30 cellular contexts compared by ENCODE assay signal in the genomic region with DNA sequence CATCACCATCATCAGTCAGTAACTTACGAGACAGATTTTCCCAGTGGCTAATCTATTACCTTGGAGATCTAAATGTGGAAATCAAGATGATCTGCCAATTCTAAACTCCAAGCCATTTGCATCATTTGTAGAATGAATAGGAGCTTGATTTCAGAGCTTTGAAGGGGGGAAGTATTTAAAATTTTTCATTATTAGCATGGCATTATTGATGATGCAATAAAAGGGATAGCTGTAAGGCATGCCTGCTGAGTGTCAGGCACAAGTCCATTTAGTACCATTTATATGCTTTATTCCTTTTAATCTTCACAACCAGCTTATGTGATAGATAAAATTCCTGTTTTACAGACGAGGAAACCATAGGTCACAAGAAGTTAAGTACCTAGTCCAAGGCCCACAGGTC. TPM values are rescaled to one million over a fixed set of nuclear protein-coding genes. Genes with fewer than 3 reads are reported as not detected.
DNase-seq lines count a peak whose midpoint lies in the region; ATAC-seq, FAIRE-seq and TF ChIP-seq lines count a peak whose summit lies in the region.
"Had no signal": no experiment of that assay in that cellular context is flagged by ENCODE, and none has a peak within 500 bp of the region (broad histone marks: within the 10 kb centered on the region; RNA-seq: fewer than 3 reads in every experiment).

No MANE protein-coding gene starts in this region.

- H3K9ac ChIP-seq in HepG2 (ENCODE audit: insufficient read depth, low read depth, low read length) (no peak overlapping the region), K562 (ENCODE audit: insufficient read depth in 1 of 2, low read depth in 2 of 2, low read length in 2 of 2) (no peak overlapping the region)
- H3K9ac ChIP-seq: BLaER1 had no signal

- intact Hi-C loops in HepG2 (cut with micrococcal nuclease; ENCODE audit: unreplicated experiment): no loop called here
- intact Hi-C loops in right lobe of liver (cut with DNase I): no loop called here
- intact Hi-C loops in K562 (cut with micrococcal nuclease): no loop called here

- H4K20me1 ChIP-seq in HepG2 (ENCODE audit: insufficient read depth, low read length): no peaks in the 10 kb centered on the region
- no peaks in the 10 kb centered on the region for H4K20me1 ChIP-seq in K562 (replicated peaks; ENCODE audit: control insufficient read depth, insufficient read depth, low read length)
- H4K20me1 ChIP-seq: BLaER1 had no signal

- H3K27me3 ChIP-seq in HepG2 (ENCODE audit: control insufficient read depth in 1 of 2, insufficient read depth in 2 of 2, low read length in 2 of 2) (peaks cover 0 to 12% of the 10 kb centered on the region in 2 experiments; a peak in 2 of 5 replicates), right lobe of liver (peaks cover 0 to 6% of the 10 kb centered on the region in 2 donors), K562 (ENCODE audit: control insufficient read depth in 2 of 2, insufficient read depth in 2 of 2, low read length in 2 of 2) (no peaks in the 10 kb centered on the region)
- H3K27me3 ChIP-seq: BE2C had no signal

- H3K36me3 ChIP-seq in HepG2 (replicated peaks in 1 of 2; ENCODE audit: control insufficient read depth in 1 of 2, insufficient read depth in 2 of 2, low read length in 2 of 2) (no peaks in the 10 kb centered on the region), right lobe of liver (no peaks in the 10 kb centered on the region), K562 (ENCODE audit: control insufficient read depth, insufficient read depth, low read length) (no peaks in the 10 kb centered on the region)
- H3K36me3 ChIP-seq: BE2C, BLaER1 had no signal

- TF ChIP-seq EP300 in HepG2 (IDR thresholded peaks at IDR 0.05; ENCODE audit: low read depth in 2 of 2, low read length in 2 of 2) (no peak), HepG2 (CRISPR knock-in tag; IDR thresholded peaks at IDR 0.05; ENCODE audit: borderline replicate concordance) (no peak), K562 (IDR thresholded peaks at IDR 0.05; ENCODE audit: low read length) (no peak)

- ATAC-seq in HepG2: no peak
- ATAC-seq in right lobe of liver: no peak
- no peak for ATAC-seq in K562
- no peak for ATAC-seq in HG03457 (IDR thresholded peaks at IDR 0.05; ENCODE audit: unreplicated experiment)
- ATAC-seq in HG03097 (IDR thresholded peaks at IDR 0.05; ENCODE audit: low FRiP score, unreplicated experiment): no peak
- ATAC-seq: GM12878 had no signal

- in situ Hi-C loops in HepG2 (cut with HindIII; ENCODE audit: extremely low pct_ligation_motif_present, low pct_unique_long_range_greater_than_20kb) (no loop called here), K562 (cut with MboI) (no loop called here)

- H3K79me2 ChIP-seq in HepG2 (ENCODE audit: insufficient read depth, low read length) (no peaks in the 10 kb centered on the region), K562 (ENCODE audit: control insufficient read depth, insufficient read depth, low read length) (no peaks in the 10 kb centered on the region)

- POLR2A ChIA-PET in HepG2 (lab: Yijun Ruan, JAX) (no interaction called here), K562 (lab: Yijun Ruan, JAX) (no interaction called here)

- CTCF ChIA-PET in HepG2 (lab: Yijun Ruan, JAX; ENCODE audit: low intra/inter-chr PET ratio, low total read pairs) (no interaction called here), K562 (lab: Yijun Ruan, JAX; ENCODE audit: low intra/inter-chr PET ratio) (no interaction called here)

- H3K4me3 ChIP-seq in HepG2 (replicated peaks in 1 of 3; ENCODE audit: insufficient read depth in 1 of 3, low read depth in 2 of 3, low read length in 3 of 3) (no peak overlapping the region), right lobe of liver (no peak overlapping the region), K562 (no peak overlapping the region)
- H3K4me3 ChIP-seq: BLaER1, GM12878 had no signal

- no peak for DNase-seq in HepG2 (ENCODE audit: low spot score)
- DNase-seq in right lobe of liver: no peak
- no peak for DNase-seq in K562 (ENCODE audit: extremely low read depth in 1 of 4, low spot score in 3 of 4)
- DNase-seq: 8988T; ACHN; BE2C; C1 segment of cervical spinal cord; CD4-positive, alpha-beta memory T cell; CD4-positive, CD25-positive, alpha-beta regulatory T cell; CD8-positive, alpha-beta memory T cell; COR-L47; DMS 273 treated with DMSO at 0.1 percent for 48 hours; DMS153; DMS53; DMS79; DND-41; EL; GDM1 had no signal

- BruUV-seq in HepG2 (replicated peaks; lab: Mats Ljungman, UMichigan) (no TSS peak), K562 (replicated peaks; lab: Mats Ljungman, UMichigan) (no TSS peak)

- WGBS in HepG2 (ENCODE audit: low lambda C conversion rate): 0% methylated on average over 2 of the region's 2 CpGs
- WGBS in right lobe of liver (ENCODE audit: insufficient coverage, low coverage, low lambda C conversion rate, missing lambda C conversion rate): 22% methylated on average over 2 of the region's 2 CpGs
- WGBS in K562 (ENCODE audit: insufficient coverage, low coverage, missing lambda C conversion rate): 33% methylated on average over 2 of the region's 2 CpGs

- no peak for TF ChIP-seq POLR2A in HepG2 (IDR thresholded peaks at IDR 0.05; ENCODE audit: insufficient read depth in 1 of 2, low read depth in 2 of 2, low read length in 2 of 2)
- TF ChIP-seq POLR2A in right lobe of liver (IDR thresholded peaks at IDR 0.05): no peak
- TF ChIP-seq POLR2A in K562 (conservative IDR thresholded peaks at IDR 0.05): no peak

- H2AFZ ChIP-seq in HepG2 (ENCODE audit: low read length) (no peak overlapping the region), K562 (ENCODE audit: low read depth, low read length) (no peak overlapping the region)

- H3K4me2 ChIP-seq in HepG2 (ENCODE audit: low read depth, low read length): no peak overlapping the region
- no peak overlapping the region for H3K4me2 ChIP-seq in K562 (ENCODE audit: insufficient read depth, low read length)
- H3K4me2 ChIP-seq: BLaER1 had no signal

- H3K9me1 ChIP-seq in K562 (ENCODE audit: control insufficient read depth, insufficient read depth, low read length): no peaks in the 10 kb centered on the region

- H3K9me3 ChIP-seq in HepG2 (ENCODE audit: low read length) (no peaks in the 10 kb centered on the region), right lobe of liver (no peaks in the 10 kb centered on the region), K562 (replicated peaks; ENCODE audit: control insufficient read depth, insufficient read depth, low read depth, low read length) (no peaks in the 10 kb centered on the region)
- H3K9me3 ChIP-seq: BE2C, BLaER1 had no signal

- H3K4me1 ChIP-seq in HepG2 (ENCODE audit: insufficient read depth, low read length): no peaks in the 10 kb centered on the region
- no peaks in the 10 kb centered on the region for H3K4me1 ChIP-seq in right lobe of liver
- no peaks in the 10 kb centered on the region; a peak in 1 of 5 replicates for H3K4me1 ChIP-seq in K562 (replicated peaks in 1 of 2; ENCODE audit: control insufficient read depth in 2 of 2, insufficient read depth in 2 of 2, low read length in 2 of 2)
- H3K4me1 ChIP-seq: BE2C, BLaER1 had no signal

- TF ChIP-seq RAD21 in HepG2 (CRISPR knock-in tag; IDR thresholded peaks at IDR 0.05) (no peak), K562 (CRISPR knock-in tag; conservative IDR thresholded peaks at IDR 0.05 in 1 of 2, IDR thresholded peaks at IDR 0.05 in 1 of 2) (no peak)

- no peak overlapping the region for H3K27ac ChIP-seq in HepG2 (ENCODE audit: extremely low read length, insufficient read depth, low read length)
- no peak overlapping the region for H3K27ac ChIP-seq in right lobe of liver
- no peak overlapping the region for H3K27ac ChIP-seq in K562 (ENCODE audit: extremely low read depth, low read depth, low read length)
- H3K27ac ChIP-seq: BLaER1 had no signal

- no peak for FAIRE-seq in HepG2 (lab: Jason Lieb, UNC)
- FAIRE-seq in K562 (lab: Jason Lieb, UNC): no peak
- FAIRE-seq: A204.1, GM12878, GM12892, GM18507 had no signal

- no peak for TF ChIP-seq CTCF in HepG2 (CRISPR knock-in tag; IDR thresholded peaks at IDR 0.05)
- TF ChIP-seq CTCF in right lobe of liver (IDR thresholded peaks at IDR 0.05): no peak
- TF ChIP-seq CTCF in K562 (IDR thresholded peaks at IDR 0.05 in 2 of 3, conservative IDR thresholded peaks at IDR 0.05 in 1 of 3; ENCODE audit: insufficient read depth in 2 of 3, low read depth in 1 of 3, low read length in 3 of 3): no peak

RNA-seq across cellular contexts. Expression of gene EXOC1L, which starts 5.3 kb away (rescaled TPM):
- total RNA-seq in HepG2 (2016; rRNA removed; fragmentation: Illumina TruSeq; extraction: Trizol) (not detected in 2 replicates), right lobe of liver (not detected), K562 (2014; rRNA removed) (0.29 TPM in 1 of 2 replicates, not detected in the other), K562 (2014; rRNA removed; fragmentation: Illumina TruSeq; extraction: Trizol) (1.3 and 1.5 TPM in 2 replicates), K562 (2015; rRNA removed; fragmentation: Illumina TruSeq; extraction: Trizol) (0.26 and 0.47 TPM in 2 replicates), K562 (2021) (0.38 and 0.94 TPM in 2 replicates)
- not detected in 2 replicates for total RNA-seq in HepG2 (2016; cell fraction: cytosol; rRNA removed; fragmentation: Illumina TruSeq; extraction: Trizol; ENCODE audit: low read depth)
- total RNA-seq in HepG2 (2016; cell fraction: insoluble cytoplasmic fraction; rRNA removed; fragmentation: Illumina TruSeq; extraction: Trizol): not detected in 2 replicates
- total RNA-seq in HepG2 (2016; cell fraction: membrane; rRNA removed; fragmentation: Illumina TruSeq; extraction: Trizol): not detected in 2 replicates
- not detected in 2 replicates for total RNA-seq in HepG2 (2016; cell fraction: nucleus; rRNA removed; fragmentation: Illumina TruSeq; extraction: Trizol)
- polyA plus RNA-seq in HepG2 (2011; rRNA removed) (not detected in 2 replicates), K562 (2011; rRNA removed) (0.22 and 0.92 TPM in 2 replicates), K562 (2014; fragmentation: Illumina TruSeq; extraction: Trizol) (0.68 and 0.91 TPM in 2 replicates), K562 (2014; fragmentation: Nextera tagmentation; extraction: Ambion mirVana) (1 to 10 TPM; 2.7 to 3.9 TPM), K562 (2014; rRNA removed) (1.1 TPM in 2 replicates)
- polyA plus RNA-seq in HepG2 (2011; cell fraction: cytosol; rRNA removed): not detected in 2 replicates
- polyA plus RNA-seq in HepG2 (2011; cell fraction: nucleus; rRNA removed): not detected in 2 replicates
- not detected in 2 replicates for polyA plus RNA-seq in HepG2 (2012)
- polyA plus RNA-seq in HepG2 (2016; cell fraction: cytosol; fragmentation: Illumina TruSeq; extraction: Trizol; ENCODE audit: low read depth): not detected in 2 replicates
- polyA plus RNA-seq in HepG2 (2016; cell fraction: insoluble cytoplasmic fraction; fragmentation: Illumina TruSeq; extraction: Trizol; ENCODE audit: low read depth): not detected in 2 replicates
- not detected in 2 replicates for polyA plus RNA-seq in HepG2 (2016; cell fraction: membrane; fragmentation: Illumina TruSeq; extraction: Trizol; ENCODE audit: low read depth)
- not detected in 2 replicates for polyA plus RNA-seq in HepG2 (2016; cell fraction: nucleus; fragmentation: Illumina TruSeq; extraction: Trizol; ENCODE audit: insufficient read depth, low read depth)
- not detected in 2 replicates for polyA minus RNA-seq in HepG2 (2011; rRNA and poly(A)+ RNA removed; ENCODE audit: low replicate concordance)
- polyA minus RNA-seq in HepG2 (2011; cell fraction: cytosol; rRNA and poly(A)+ RNA removed): not detected in 2 replicates
- polyA minus RNA-seq in HepG2 (2011; cell fraction: nucleus; rRNA and poly(A)+ RNA removed): not detected in 2 replicates
- total RNA-seq in K562 (2011; cell fraction: chromatin; rRNA removed; ENCODE audit: low replicate concordance): 0.72 TPM in 1 of 2 replicates, not detected in the other
- total RNA-seq in K562 (2011; cell fraction: nucleolus; rRNA removed): not detected in 2 replicates
- not detected in 2 replicates for total RNA-seq in K562 (2011; cell fraction: nucleoplasm; rRNA removed)
- 0.18 TPM in 1 of 2 replicates, not detected in the other for polyA plus RNA-seq in K562 (2011; cell fraction: cytosol; rRNA removed)
- polyA plus RNA-seq in K562 (2011; cell fraction: nucleus; rRNA removed): 0.30 and 0.35 TPM in 2 replicates
- 1.2 and 1.6 TPM in 2 replicates for polyA plus RNA-seq in K562 (2012)
- polyA minus RNA-seq in K562 (2011; rRNA and poly(A)+ RNA removed): 0.45 and 0.95 TPM in 2 replicates
- polyA minus RNA-seq in K562 (2011; cell fraction: cytosol; rRNA and poly(A)+ RNA removed): not detected in 2 replicates
- not detected in 2 replicates for polyA minus RNA-seq in K562 (2011; cell fraction: nucleus; rRNA and poly(A)+ RNA removed)
- total RNA-seq: A673; CD4-positive, alpha-beta memory T cell; CD4-positive, CD25-positive, alpha-beta regulatory T cell; CD8-positive, alpha-beta memory T cell; Daoy; G401; GM12878 had no signal
- polyA plus RNA-seq: AG04450; CD14-positive monocyte; CD4-positive, alpha-beta memory T cell; CD4-positive, CD25-positive, alpha-beta regulatory T cell; CD8-positive, alpha-beta memory T cell; GM12878 had no signal

RNA-seq across cellular contexts. Expression of gene EXOC1, which starts 28.6 kb away (rescaled TPM):
- total RNA-seq in HepG2 (2016; rRNA removed; fragmentation: Illumina TruSeq; extraction: Trizol): 18.4 and 23.8 TPM in 2 replicates
- total RNA-seq in HepG2 (2016; cell fraction: cytosol; rRNA removed; fragmentation: Illumina TruSeq; extraction: Trizol; ENCODE audit: low read depth): 2.5 and 4.4 TPM in 2 replicates
- 19.0 and 23.6 TPM in 2 replicates for total RNA-seq in HepG2 (2016; cell fraction: insoluble cytoplasmic fraction; rRNA removed; fragmentation: Illumina TruSeq; extraction: Trizol)
- total RNA-seq in HepG2 (2016; cell fraction: membrane; rRNA removed; fragmentation: Illumina TruSeq; extraction: Trizol): 3.7 and 4.8 TPM in 2 replicates
- 19.8 and 21.8 TPM in 2 replicates for total RNA-seq in HepG2 (2016; cell fraction: nucleus; rRNA removed; fragmentation: Illumina TruSeq; extraction: Trizol)
- 8.9 and 9.1 TPM in 2 replicates for polyA plus RNA-seq in HepG2 (2011; rRNA removed)
- polyA plus RNA-seq in HepG2 (2011; cell fraction: cytosol; rRNA removed): 2.7 and 3.6 TPM in 2 replicates
- polyA plus RNA-seq in HepG2 (2011; cell fraction: nucleus; rRNA removed): 11.6 and 13.4 TPM in 2 replicates
- polyA plus RNA-seq in HepG2 (2012): 8.7 and 10.0 TPM in 2 replicates
- polyA plus RNA-seq in HepG2 (2016; cell fraction: cytosol; fragmentation: Illumina TruSeq; extraction: Trizol; ENCODE audit: low read depth): 0.62 and 0.75 TPM in 2 replicates
- 13.8 and 14.8 TPM in 2 replicates for polyA plus RNA-seq in HepG2 (2016; cell fraction: insoluble cytoplasmic fraction; fragmentation: Illumina TruSeq; extraction: Trizol; ENCODE audit: low read depth)
- polyA plus RNA-seq in HepG2 (2016; cell fraction: membrane; fragmentation: Illumina TruSeq; extraction: Trizol; ENCODE audit: low read depth): 0.96 and 1.5 TPM in 2 replicates
- polyA plus RNA-seq in HepG2 (2016; cell fraction: nucleus; fragmentation: Illumina TruSeq; extraction: Trizol; ENCODE audit: insufficient read depth, low read depth): 23.3 and 24.3 TPM in 2 replicates
- 4.7 and 4.9 TPM in 2 replicates for polyA minus RNA-seq in HepG2 (2011; rRNA and poly(A)+ RNA removed; ENCODE audit: low replicate concordance)
- polyA minus RNA-seq in HepG2 (2011; cell fraction: cytosol; rRNA and poly(A)+ RNA removed): 5.8 and 6.6 TPM in 2 replicates
- 28.6 and 33.7 TPM in 2 replicates for polyA minus RNA-seq in HepG2 (2011; cell fraction: nucleus; rRNA and poly(A)+ RNA removed)
- 1 to 10 TPM; 6.7 to 9.8 (median 9.2) TPM for total RNA-seq in right lobe of liver
- total RNA-seq in K562 (2011; cell fraction: chromatin; rRNA removed; ENCODE audit: low replicate concordance): 14.5 and 61.2 TPM in 2 replicates
- total RNA-seq in K562 (2011; cell fraction: nucleolus; rRNA removed): 5.3 and 9.7 TPM in 2 replicates
- total RNA-seq in K562 (2011; cell fraction: nucleoplasm; rRNA removed): 15.5 and 17.3 TPM in 2 replicates
- 20.8 and 24.3 TPM in 2 replicates for total RNA-seq in K562 (2014; rRNA removed)
- 35.9 and 39.9 TPM in 2 replicates for total RNA-seq in K562 (2014; rRNA removed; fragmentation: Illumina TruSeq; extraction: Trizol)
- 38.6 and 40.1 TPM in 2 replicates for total RNA-seq in K562 (2015; rRNA removed; fragmentation: Illumina TruSeq; extraction: Trizol)
- 26.2 TPM in 2 replicates for total RNA-seq in K562 (2021)
- 24.1 and 34.4 TPM in 2 replicates for polyA plus RNA-seq in K562 (2011; rRNA removed)
- polyA plus RNA-seq in K562 (2011; cell fraction: cytosol; rRNA removed): 6.3 and 12.1 TPM in 2 replicates
- 41.1 and 53.7 TPM in 2 replicates for polyA plus RNA-seq in K562 (2011; cell fraction: nucleus; rRNA removed)
- polyA plus RNA-seq in K562 (2012): 23.4 and 30.5 TPM in 2 replicates
- 42.8 and 45.5 TPM in 2 replicates for polyA plus RNA-seq in K562 (2014; fragmentation: Illumina TruSeq; extraction: Trizol)
- 10 to 100 TPM; 16.0 to 19.5 TPM for polyA plus RNA-seq in K562 (2014; fragmentation: Nextera tagmentation; extraction: Ambion mirVana)
- 25.7 and 34.2 TPM in 2 replicates for polyA plus RNA-seq in K562 (2014; rRNA removed)
- 44.5 and 53.7 TPM in 2 replicates for polyA minus RNA-seq in K562 (2011; rRNA and poly(A)+ RNA removed)
- 10.1 and 12.6 TPM in 2 replicates for polyA minus RNA-seq in K562 (2011; cell fraction: cytosol; rRNA and poly(A)+ RNA removed)
- polyA minus RNA-seq in K562 (2011; cell fraction: nucleus; rRNA and poly(A)+ RNA removed): 20.9 and 37.4 TPM in 2 replicates

Comparison
In these comparisons a context has a peak if more than half of its experiments do, and no peak if none do; other contexts are left out.
1. Of the 241 proteins assayed by ChIP-seq in both HepG2 and K562: peak only in HepG2: none; only in K562: CEBPG; in both: CEBPB; in neither: 237; mixed calls (peak in some experiments, not most) for 2.